In genomic region chr9:128150594-128151342, GRCh38 we compare ENCODE assay signal across 10 cellular contexts. TPM values are rescaled to one million over a fixed set of nuclear protein-coding genes. Genes with fewer than 3 reads are reported as not detected.
DNase-seq lines count a peak whose midpoint lies in the region; ATAC-seq, FAIRE-seq and TF ChIP-seq lines count a peak whose summit lies in the region.
"Had no signal": no experiment of that assay in that cellular context is flagged by ENCODE, and none has a peak within 500 bp of the region (broad histone marks: within the 10 kb centered on the region; RNA-seq: fewer than 3 reads in every experiment).

No MANE protein-coding gene starts in this region.

- no peak overlapping the region for H3K4me2 ChIP-seq in A549

- CTCF ChIA-PET in A549 (lab: Yijun Ruan, JAX) = interaction anchor here (0.9 to 2.6 kb wide), 7 partner anchors 17 to 51 kb away, joined by 3 to 15 read pairs (median 3); no protein-coding TSS in a partner anchor

- H3K9me3 ChIP-seq in A549 (no peaks in the 10 kb centered on the region), prostate gland (no peaks in the 10 kb centered on the region)
- H3K9me3 ChIP-seq: adrenal gland had no signal

- H3K4me3 ChIP-seq in A549 (no peak overlapping the region), WI38 (ENCODE audit: low read depth, low read length) (no peak overlapping the region), prostate gland (no peak overlapping the region)
- H3K4me3 ChIP-seq: adrenal gland had no signal

- TF ChIP-seq CTCF in A549 (IDR thresholded peaks at IDR 0.05) = peak; percentile 9; the same call in 1 of the 3 replicates
- peak; percentile 61 for TF ChIP-seq CTCF in GM12873 (IDR thresholded peaks at IDR 0.05; ENCODE audit: insufficient read depth, low read depth, low read length, missing control alignments)
- 0 out of 2 replicates have a peak, but pooled peaks have one; percentile 10 for TF ChIP-seq CTCF in WI38 (IDR thresholded peaks at IDR 0.05; ENCODE audit: low read depth, low read length)
- TF ChIP-seq CTCF in prostate gland (IDR thresholded peaks at IDR 0.05) = peak in 1 of 4 experiments; percentile 37

- ATAC-seq in A549 (peak; percentile 14 to 73; a peak in 3 of 6 replicates), GM19328 (IDR thresholded peaks at IDR 0.05; ENCODE audit: unreplicated experiment) (no peak), GM18870 (IDR thresholded peaks at IDR 0.05; ENCODE audit: unreplicated experiment) (no peak)

- POLR2A ChIA-PET in A549 (lab: Yijun Ruan, JAX) = interaction anchor here (1.0 to 1.1 kb wide), 3 partner anchors 9 to 22 kb away, joined by 3 read pairs; partner anchors contain the start of gene BBLN

- no peak for TF ChIP-seq EP300 in A549 (IDR thresholded peaks at IDR 0.05)

- H3K4me1 ChIP-seq in A549 (peaks cover 31% of the 10 kb centered on the region), prostate gland (replicated peaks) (peaks cover 5% of the 10 kb centered on the region)

- TF ChIP-seq POLR2A in A549 (IDR thresholded peaks at IDR 0.05; ENCODE audit: low read length) = no peak
- TF ChIP-seq POLR2A in prostate gland (IDR thresholded peaks at IDR 0.05) = no peak

- no peaks in the 10 kb centered on the region for H3K36me3 ChIP-seq in prostate gland
- H3K36me3 ChIP-seq: adrenal gland had no signal

- no peaks in the 10 kb centered on the region for H3K27me3 ChIP-seq in prostate gland (replicated peaks; ENCODE audit: insufficient read depth)
- H3K27me3 ChIP-seq: adrenal gland had no signal

- WGBS in A549 (ENCODE audit: missing lambda C conversion rate) = 75% methylated on average over 19 of the region's 20 CpGs
- 70% methylated on average over 20 of the region's 20 CpGs for WGBS in prostate gland

- no peak for TF ChIP-seq RAD21 in A549 (conservative IDR thresholded peaks at IDR 0.05 in 1 of 2, IDR thresholded peaks at IDR 0.05 in 1 of 2)

- DNase-seq in A549 (ENCODE audit: low read depth in 1 of 2, low spot score in 1 of 2) (peak; percentile 33 to 42), iPS-NIHi11 (ENCODE audit: low spot score) (peak; percentile 89), prostate gland (ENCODE audit: low spot score) (no peak), 8988T (no peak)

- no peak for FAIRE-seq in A549 (lab: Jason Lieb, UNC)

- intact Hi-C loops in prostate gland (cut with DNase I) = no loop called here

- peak overlapping the region; percentile 76 to 82; a peak in 5 of 6 replicates for H3K27ac ChIP-seq in A549
- no peak overlapping the region for H3K27ac ChIP-seq in prostate gland
- H3K27ac ChIP-seq: adrenal gland had no signal

TF ChIP-seq in A549, 52 proteins besides CTCF, POLR2A, EP300 and RAD21:
- TF ChIP-seq ZNF302 (CRISPR knock-in tag; IDR thresholded peaks at IDR 0.05) (no peak), EHMT2 (IDR thresholded peaks at IDR 0.05; ENCODE audit: low read depth) (no peak), ELK1 (IDR thresholded peaks at IDR 0.05; ENCODE audit: low read depth, low read length) (no peak), CBX8 (IDR thresholded peaks at IDR 0.05) (no peak), PHF8 (IDR thresholded peaks at IDR 0.05; ENCODE audit: borderline replicate concordance, low read depth) (no peak), CBX2 (IDR thresholded peaks at IDR 0.05; ENCODE audit: borderline replicate concordance, low read depth) (no peak), RNF2 (IDR thresholded peaks at IDR 0.05; ENCODE audit: borderline replicate concordance, low read depth) (no peak), KDM1A (IDR thresholded peaks at IDR 0.05; ENCODE audit: low read depth) (no peak), CEBPB (IDR thresholded peaks at IDR 0.05) (no peak), GATA3 (IDR thresholded peaks at IDR 0.05; ENCODE audit: borderline replicate concordance) (no peak), MAFK (IDR thresholded peaks at IDR 0.05; ENCODE audit: partially characterized antibody) (no peak)
- TF ChIP-seq, protein P1, sequence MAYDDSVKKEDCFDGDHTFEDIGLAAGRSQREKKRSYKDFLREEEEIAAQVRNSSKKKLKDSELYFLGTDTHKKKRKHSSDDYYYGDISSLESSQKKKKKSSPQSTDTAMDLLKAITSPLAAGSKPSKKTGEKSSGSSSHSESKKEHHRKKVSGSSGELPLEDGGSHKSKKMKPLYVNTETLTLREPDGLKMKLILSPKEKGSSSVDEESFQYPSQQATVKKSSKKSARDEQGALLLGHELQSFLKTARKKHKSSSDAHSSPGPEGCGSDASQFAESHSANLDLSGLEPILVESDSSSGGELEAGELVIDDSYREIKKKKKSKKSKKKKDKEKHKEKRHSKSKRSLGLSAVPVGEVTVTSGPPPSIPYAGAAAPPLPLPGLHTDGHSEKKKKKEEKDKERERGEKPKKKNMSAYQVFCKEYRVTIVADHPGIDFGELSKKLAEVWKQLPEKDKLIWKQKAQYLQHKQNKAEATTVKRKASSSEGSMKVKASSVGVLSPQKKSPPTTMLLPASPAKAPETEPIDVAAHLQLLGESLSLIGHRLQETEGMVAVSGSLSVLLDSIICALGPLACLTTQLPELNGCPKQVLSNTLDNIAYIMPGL (CRISPR knock-in tag; IDR thresholded peaks at IDR 0.05; ENCODE audit: borderline replicate concordance) = no peak
- TF ChIP-seq, protein P2, sequence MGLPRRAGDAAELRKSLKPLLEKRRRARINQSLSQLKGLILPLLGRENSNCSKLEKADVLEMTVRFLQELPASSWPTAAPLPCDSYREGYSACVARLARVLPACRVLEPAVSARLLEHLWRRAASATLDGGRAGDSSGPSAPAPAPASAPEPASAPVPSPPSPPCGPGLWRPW (IDR thresholded peaks at IDR 0.05) = no peak
- TF ChIP-seq, protein P3, sequence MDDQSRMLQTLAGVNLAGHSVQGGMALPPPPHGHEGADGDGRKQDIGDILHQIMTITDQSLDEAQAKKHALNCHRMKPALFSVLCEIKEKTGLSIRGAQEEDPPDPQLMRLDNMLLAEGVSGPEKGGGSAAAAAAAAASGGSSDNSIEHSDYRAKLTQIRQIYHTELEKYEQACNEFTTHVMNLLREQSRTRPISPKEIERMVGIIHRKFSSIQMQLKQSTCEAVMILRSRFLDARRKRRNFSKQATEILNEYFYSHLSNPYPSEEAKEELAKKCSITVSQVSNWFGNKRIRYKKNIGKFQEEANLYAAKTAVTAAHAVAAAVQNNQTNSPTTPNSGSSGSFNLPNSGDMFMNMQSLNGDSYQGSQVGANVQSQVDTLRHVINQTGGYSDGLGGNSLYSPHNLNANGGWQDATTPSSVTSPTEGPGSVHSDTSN (IDR thresholded peaks at IDR 0.05) = no peak
- TF ChIP-seq, protein P4, sequence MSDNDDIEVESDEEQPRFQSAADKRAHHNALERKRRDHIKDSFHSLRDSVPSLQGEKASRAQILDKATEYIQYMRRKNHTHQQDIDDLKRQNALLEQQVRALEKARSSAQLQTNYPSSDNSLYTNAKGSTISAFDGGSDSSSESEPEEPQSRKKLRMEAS (IDR thresholded peaks at IDR 0.05) = no peak

RNA-seq across cellular contexts. Expression of gene LCN2, which starts 1.5 kb away (rescaled TPM):
- polyA plus RNA-seq in A549 (2011; rRNA removed) (11.9 and 18.1 TPM in 2 replicates), A549 (2017; fragmentation: RNase III; extraction: RNeasy Plus Mini Kit Qiagen cat#74134 plus additional on column Dnase treatment) (2.3 to 3.0 TPM (median 2.6 TPM) in 3 replicates)
- polyA plus RNA-seq in A549 (2012; cell fraction: cytosol; rRNA removed) = 0.89 and 0.93 TPM in 2 replicates
- 0.55 and 1.0 TPM in 2 replicates for polyA plus RNA-seq in A549 (2012; cell fraction: nucleus; rRNA removed)
- 5.7 and 7.4 TPM in 2 replicates for polyA minus RNA-seq in A549 (2011; rRNA and poly(A)+ RNA removed)
- total RNA-seq in prostate gland = 10 to 100 TPM; 30.5 to 43.7 TPM
- total RNA-seq: RPMI7951 had no signal

RNA-seq across cellular contexts. Expression of gene BBLN, which starts 9.3 kb away (rescaled TPM):
- polyA plus RNA-seq in A549 (2011; rRNA removed) (23.0 and 23.8 TPM in 2 replicates), A549 (2017; fragmentation: RNase III; extraction: RNeasy Plus Mini Kit Qiagen cat#74134 plus additional on column Dnase treatment) (23.3 to 28.1 TPM (median 26.0 TPM) in 3 replicates)
- polyA plus RNA-seq in A549 (2012; cell fraction: cytosol; rRNA removed) = 39.6 and 58.1 TPM in 2 replicates
- 36.5 and 39.0 TPM in 2 replicates for polyA plus RNA-seq in A549 (2012; cell fraction: nucleus; rRNA removed)
- 8.4 and 8.9 TPM in 2 replicates for polyA minus RNA-seq in A549 (2011; rRNA and poly(A)+ RNA removed)
- total RNA-seq in prostate gland = 100 to 1,000 TPM; 333 to 437 TPM

RNA-seq across cellular contexts. Expression of gene PTGES2, which starts 23.2 kb away (rescaled TPM):
- polyA plus RNA-seq in A549 (2011; rRNA removed) (79.8 and 94.5 TPM in 2 replicates), A549 (2017; fragmentation: RNase III; extraction: RNeasy Plus Mini Kit Qiagen cat#74134 plus additional on column Dnase treatment) (92.6 to 97.2 TPM (median 94.1 TPM) in 3 replicates)
- 191 and 205 TPM in 2 replicates for polyA plus RNA-seq in A549 (2012; cell fraction: cytosol; rRNA removed)
- 242 and 295 TPM in 2 replicates for polyA plus RNA-seq in A549 (2012; cell fraction: nucleus; rRNA removed)
- 95.4 and 96.9 TPM in 2 replicates for polyA minus RNA-seq in A549 (2011; rRNA and poly(A)+ RNA removed)
- 10 to 100 TPM; 89.4 to 96.1 TPM for total RNA-seq in prostate gland

RNA-seq across cellular contexts. Expression of gene CIZ1, which starts 40.6 kb away (rescaled TPM):
- polyA plus RNA-seq in A549 (2011; rRNA removed) (39.2 and 50.3 TPM in 2 replicates), A549 (2017; fragmentation: RNase III; extraction: RNeasy Plus Mini Kit Qiagen cat#74134 plus additional on column Dnase treatment) (83.0 to 93.6 TPM (median 92.5 TPM) in 3 replicates)
- 40.3 and 49.3 TPM in 2 replicates for polyA plus RNA-seq in A549 (2012; cell fraction: cytosol; rRNA removed)
- polyA plus RNA-seq in A549 (2012; cell fraction: nucleus; rRNA removed) = 87.4 and 112 TPM in 2 replicates
- polyA minus RNA-seq in A549 (2011; rRNA and poly(A)+ RNA removed) = 47.2 and 76.6 TPM in 2 replicates
- 10 to 100 TPM; 55.2 to 94.0 TPM for total RNA-seq in prostate gland

RNA-seq across cellular contexts. Expression of gene DNM1, which starts 52.4 kb away (rescaled TPM):
- polyA plus RNA-seq in A549 (2011; rRNA removed) (60.2 and 70.7 TPM in 2 replicates), A549 (2017; fragmentation: RNase III; extraction: RNeasy Plus Mini Kit Qiagen cat#74134 plus additional on column Dnase treatment) (99.8 to 139 TPM (median 136 TPM) in 3 replicates)
- 65.9 and 77.9 TPM in 2 replicates for polyA plus RNA-seq in A549 (2012; cell fraction: cytosol; rRNA removed)
- 394 and 431 TPM in 2 replicates for polyA plus RNA-seq in A549 (2012; cell fraction: nucleus; rRNA removed)
- 198 and 226 TPM in 2 replicates for polyA minus RNA-seq in A549 (2011; rRNA and poly(A)+ RNA removed)
- 1 to 10 TPM; 2.0 to 7.7 TPM for total RNA-seq in prostate gland

Comparison
In these comparisons a context has a peak if more than half of its experiments do, and no peak if none do; other contexts are left out.
1. ATAC-seq: peak in A549 (2 of 2); none in GM19328 (single experiment) and GM18870 (single experiment).
2. DNase-seq: peak in A549 (2 of 2) and iPS-NIHi11 (single experiment); none in prostate gland (single experiment) and 8988T (single experiment).
3. H3K27ac ChIP-seq: peak in A549 (2 of 2); none in prostate gland (0 of 2).